ENCODE assay signal across 8 cellular contexts in genomic region chr1:33181038-33181861, GRCh38. TPM values are rescaled to one million over a fixed set of nuclear protein-coding genes. Genes with fewer than 3 reads are reported as not detected.
DNase-seq lines count a peak whose midpoint lies in the region; ATAC-seq, FAIRE-seq and TF ChIP-seq lines count a peak whose summit lies in the region.

No MANE protein-coding gene starts in this region.

- WGBS in body of pancreas, 2 donors: 1% methylated on average over 22 to 80 of the region's 80 CpGs

- ATAC-seq in SK-N-SH treated with all-trans-retinoic acid at 6 μM for 48 hours (peak; percentile 84), body of pancreas (peak; percentile 15)

- DNase-seq in AG09309 (ENCODE audit: low read depth): no peak
- peak; percentile 28 for DNase-seq in GM19238 (ENCODE audit: insufficient read length, low spot score)
- peak; percentile 23 to 26 for DNase-seq in HL-60 (ENCODE audit: low read depth in 1 of 2, low spot score in 1 of 2)
- peak; percentile 32 to 54 (median 44) for DNase-seq in body of pancreas
- peak; percentile 59 for DNase-seq in iris pigment epithelial cell (ENCODE audit: low read depth)
- peak; percentile 3 to 21 (median 7) for DNase-seq in stimulated activated CD4-positive, alpha-beta T cell treated with anti-CD3 and anti-CD28 coated beads, Interleukin-12 subunit alpha, Interleukin-12 subunit beta, amount 100 ng/mL, for 48 hours (ENCODE audit: low read depth in 2 of 3, low spot score in 1 of 3)
- no peak for DNase-seq in D721Med (ENCODE audit: insufficient read length, low spot score)

- no peaks in the 10 kb centered on the region for H3K36me3 ChIP-seq in body of pancreas (replicated peaks in 1 of 2; ENCODE audit: insufficient read depth in 1 of 2, low read depth in 2 of 2)

- H3K27me3 ChIP-seq in HL-60 (ENCODE audit: insufficient read depth, poor library complexity, severe bottlenecking): peaks cover 3% of the 10 kb centered on the region
- no peaks in the 10 kb centered on the region for H3K27me3 ChIP-seq in body of pancreas

- FAIRE-seq in D721Med (lab: Jason Lieb, UNC): no peak

- TF ChIP-seq CTCF in AG09309 (IDR thresholded peaks at IDR 0.05; ENCODE audit: control insufficient read depth, insufficient read depth, low read depth, low read length, missing control alignments): peak; percentile 2
- no peak for TF ChIP-seq CTCF in HL-60 (IDR thresholded peaks at IDR 0.05; ENCODE audit: insufficient read depth, low read length)
- no peak for TF ChIP-seq CTCF in body of pancreas (IDR thresholded peaks at IDR 0.05)
- no peak for TF ChIP-seq CTCF in D721Med (IDR thresholded peaks at IDR 0.05; ENCODE audit: insufficient read depth, missing control alignments)

- H3K27ac ChIP-seq in HL-60 (replicated peaks): no peak overlapping the region
- peak overlapping the region; percentile 22 to 73 (median 36) for H3K27ac ChIP-seq in body of pancreas

- H3K4me1 ChIP-seq in body of pancreas: peaks cover 20% of the 10 kb centered on the region

- intact Hi-C loops in body of pancreas (cut with DNase I): no loop called here

- H3K4me3 ChIP-seq in AG09309 (ENCODE audit: control insufficient read depth, low read depth, low read length) (peak overlapping the region; percentile 77), HL-60 (replicated peaks; ENCODE audit: insufficient read depth, low read length) (peak overlapping the region; percentile 84), body of pancreas (peak overlapping the region; percentile 63 to 64)

- H3K9me3 ChIP-seq in body of pancreas: no peaks in the 10 kb centered on the region

- peak in 1 of 3 donors; percentile 31 for TF ChIP-seq POLR2A in body of pancreas (IDR thresholded peaks at IDR 0.05)

TF ChIP-seq in SK-N-SH treated with all-trans-retinoic acid at 6 μM for 48 hours, 23 proteins besides CTCF, POLR2A, EP300 and RAD21:
- TF ChIP-seq, protein P1, sequence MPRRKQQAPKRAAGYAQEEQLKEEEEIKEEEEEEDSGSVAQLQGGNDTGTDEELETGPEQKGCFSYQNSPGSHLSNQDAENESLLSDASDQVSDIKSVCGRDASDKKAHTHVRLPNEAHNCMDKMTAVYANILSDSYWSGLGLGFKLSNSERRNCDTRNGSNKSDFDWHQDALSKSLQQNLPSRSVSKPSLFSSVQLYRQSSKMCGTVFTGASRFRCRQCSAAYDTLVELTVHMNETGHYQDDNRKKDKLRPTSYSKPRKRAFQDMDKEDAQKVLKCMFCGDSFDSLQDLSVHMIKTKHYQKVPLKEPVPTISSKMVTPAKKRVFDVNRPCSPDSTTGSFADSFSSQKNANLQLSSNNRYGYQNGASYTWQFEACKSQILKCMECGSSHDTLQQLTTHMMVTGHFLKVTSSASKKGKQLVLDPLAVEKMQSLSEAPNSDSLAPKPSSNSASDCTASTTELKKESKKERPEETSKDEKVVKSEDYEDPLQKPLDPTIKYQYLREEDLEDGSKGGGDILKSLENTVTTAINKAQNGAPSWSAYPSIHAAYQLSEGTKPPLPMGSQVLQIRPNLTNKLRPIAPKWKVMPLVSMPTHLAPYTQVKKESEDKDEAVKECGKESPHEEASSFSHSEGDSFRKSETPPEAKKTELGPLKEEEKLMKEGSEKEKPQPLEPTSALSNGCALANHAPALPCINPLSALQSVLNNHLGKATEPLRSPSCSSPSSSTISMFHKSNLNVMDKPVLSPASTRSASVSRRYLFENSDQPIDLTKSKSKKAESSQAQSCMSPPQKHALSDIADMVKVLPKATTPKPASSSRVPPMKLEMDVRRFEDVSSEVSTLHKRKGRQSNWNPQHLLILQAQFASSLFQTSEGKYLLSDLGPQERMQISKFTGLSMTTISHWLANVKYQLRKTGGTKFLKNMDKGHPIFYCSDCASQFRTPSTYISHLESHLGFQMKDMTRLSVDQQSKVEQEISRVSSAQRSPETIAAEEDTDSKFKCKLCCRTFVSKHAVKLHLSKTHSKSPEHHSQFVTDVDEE (CRISPR knock-in tag; IDR thresholded peaks at IDR 0.05): no peak
- TF ChIP-seq ESRRG (CRISPR knock-in tag; IDR thresholded peaks at IDR 0.05): no peak
- TF ChIP-seq ZFP30 (CRISPR knock-in tag; IDR thresholded peaks at IDR 0.05): no peak
- TF ChIP-seq TCF4 (CRISPR knock-in tag; IDR thresholded peaks at IDR 0.05; ENCODE audit: borderline replicate concordance): no peak
- TF ChIP-seq ZC3H10 (CRISPR knock-in tag; IDR thresholded peaks at IDR 0.05): no peak
- no peak for TF ChIP-seq RARB (CRISPR knock-in tag; IDR thresholded peaks at IDR 0.05)
- no peak for TF ChIP-seq GLIS3 (CRISPR knock-in tag; IDR thresholded peaks at IDR 0.05)
- TF ChIP-seq, protein P2, sequence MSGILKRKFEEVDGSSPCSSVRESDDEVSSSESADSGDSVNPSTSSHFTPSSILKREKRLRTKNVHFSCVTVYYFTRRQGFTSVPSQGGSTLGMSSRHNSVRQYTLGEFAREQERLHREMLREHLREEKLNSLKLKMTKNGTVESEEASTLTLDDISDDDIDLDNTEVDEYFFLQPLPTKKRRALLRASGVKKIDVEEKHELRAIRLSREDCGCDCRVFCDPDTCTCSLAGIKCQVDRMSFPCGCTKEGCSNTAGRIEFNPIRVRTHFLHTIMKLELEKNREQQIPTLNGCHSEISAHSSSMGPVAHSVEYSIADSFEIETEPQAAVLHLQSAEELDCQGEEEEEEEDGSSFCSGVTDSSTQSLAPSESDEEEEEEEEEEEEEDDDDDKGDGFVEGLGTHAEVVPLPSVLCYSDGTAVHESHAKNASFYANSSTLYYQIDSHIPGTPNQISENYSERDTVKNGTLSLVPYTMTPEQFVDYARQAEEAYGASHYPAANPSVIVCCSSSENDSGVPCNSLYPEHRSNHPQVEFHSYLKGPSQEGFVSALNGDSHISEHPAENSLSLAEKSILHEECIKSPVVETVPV (CRISPR knock-in tag; IDR thresholded peaks at IDR 0.05): no peak

RNA-seq across cellular contexts. Expression of gene TRIM62, which starts 0.6 kb away (rescaled TPM):
- 1 to 10 TPM; 4.7 to 7.3 TPM for total RNA-seq in body of pancreas

Comparison
In these comparisons a context has a peak if more than half of its experiments do, and no peak if none do; other contexts are left out.
1. DNase-seq: peak in GM19238 (single experiment), HL-60 (2 of 2), body of pancreas (4 of 4), iris pigment epithelial cell (single experiment) and stimulated activated CD4-positive, alpha-beta T cell treated with anti-CD3 and anti-CD28 coated beads, Interleukin-12 subunit alpha, Interleukin-12 subunit beta, amount 100 ng/mL, for 48 hours (3 of 3); none in AG09309 (single experiment) and D721Med (single experiment).
2. Peak in every context shown above with its lines, with median percentiles within 50 percentile points of each other: H3K4me3 ChIP-seq.